ENCODE assay signal across 1 cellular context in the genomic region with DNA sequence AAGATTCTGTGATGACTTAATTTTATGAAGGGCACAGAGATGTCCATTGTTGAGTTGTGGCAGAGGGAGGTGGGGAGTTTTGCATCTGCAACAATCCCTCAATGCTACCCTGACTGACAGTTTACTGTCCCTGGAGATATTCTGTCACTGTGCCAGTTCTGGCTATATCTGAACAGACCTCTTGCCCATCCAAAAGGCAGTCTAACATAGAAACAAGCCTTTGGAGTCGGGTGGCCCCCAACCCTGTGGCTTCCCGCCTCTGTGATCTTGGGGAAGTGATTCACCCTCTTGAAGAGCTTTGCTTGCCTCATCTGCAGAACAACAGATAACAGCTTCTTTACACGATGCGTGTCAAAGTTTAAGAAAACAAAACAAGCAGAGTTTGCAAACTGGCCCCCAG.
TF ChIP-seq lines count a peak whose summit lies in the region.

No MANE protein-coding gene starts in this region.

TF ChIP-seq in HepG2, 621 proteins besides CTCF, POLR2A, EP300 and RAD21 (continued from another document and continues in another):
- TF ChIP-seq ZGPAT (CRISPR knock-in tag; IDR thresholded peaks at IDR 0.05): peak; percentile 51
- TF ChIP-seq PRMT3 (CRISPR knock-in tag; IDR thresholded peaks at IDR 0.05; ENCODE audit: borderline replicate concordance, low read depth): no peak
- no peak for TF ChIP-seq NFYB (CRISPR knock-in tag; IDR thresholded peaks at IDR 0.05)
- TF ChIP-seq MEF2D (CRISPR knock-in tag; IDR thresholded peaks at IDR 0.05): 0 out of 2 replicates have a peak, but pooled peaks have one; percentile 40
- TF ChIP-seq HNRNPUL1 (IDR thresholded peaks at IDR 0.05; ENCODE audit: low read depth, low read length): no peak
- no peak for TF ChIP-seq ZNF878 (CRISPR knock-in tag; IDR thresholded peaks at IDR 0.05)
- TF ChIP-seq GMEB1 (CRISPR knock-in tag; IDR thresholded peaks at IDR 0.05; ENCODE audit: borderline replicate concordance): no peak
- no peak for TF ChIP-seq RFX5 (IDR thresholded peaks at IDR 0.05; ENCODE audit: low read depth, low read length)
- TF ChIP-seq, protein P1, sequence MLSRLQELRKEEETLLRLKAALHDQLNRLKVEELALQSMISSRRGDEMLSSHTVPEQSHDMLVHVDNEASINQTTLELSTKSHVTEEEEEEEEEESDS (CRISPR knock-in tag; IDR thresholded peaks at IDR 0.05; ENCODE audit: borderline replicate concordance): no peak
- TF ChIP-seq ZNF207 (IDR thresholded peaks at IDR 0.05; ENCODE audit: borderline replicate concordance): no peak
- TF ChIP-seq, protein P2, sequence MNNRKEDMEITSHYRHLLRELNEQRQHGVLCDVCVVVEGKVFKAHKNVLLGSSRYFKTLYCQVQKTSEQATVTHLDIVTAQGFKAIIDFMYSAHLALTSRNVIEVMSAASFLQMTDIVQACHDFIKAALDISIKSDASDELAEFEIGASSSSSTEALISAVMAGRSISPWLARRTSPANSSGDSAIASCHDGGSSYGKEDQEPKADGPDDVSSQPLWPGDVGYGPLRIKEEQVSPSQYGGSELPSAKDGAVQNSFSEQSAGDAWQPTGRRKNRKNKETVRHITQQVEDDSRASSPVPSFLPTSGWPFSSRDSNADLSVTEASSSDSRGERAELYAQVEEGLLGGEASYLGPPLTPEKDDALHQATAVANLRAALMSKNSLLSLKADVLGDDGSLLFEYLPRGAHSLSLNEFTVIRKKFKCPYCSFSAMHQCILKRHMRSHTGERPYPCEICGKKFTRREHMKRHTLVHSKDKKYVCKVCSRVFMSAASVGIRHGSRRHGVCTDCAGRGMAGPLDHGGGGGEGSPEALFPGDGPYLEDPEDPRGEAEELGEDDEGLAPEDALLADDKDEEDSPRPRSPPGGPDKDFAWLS (CRISPR knock-in tag; IDR thresholded peaks at IDR 0.05; ENCODE audit: borderline replicate concordance): no peak
- TF ChIP-seq, protein P3, sequence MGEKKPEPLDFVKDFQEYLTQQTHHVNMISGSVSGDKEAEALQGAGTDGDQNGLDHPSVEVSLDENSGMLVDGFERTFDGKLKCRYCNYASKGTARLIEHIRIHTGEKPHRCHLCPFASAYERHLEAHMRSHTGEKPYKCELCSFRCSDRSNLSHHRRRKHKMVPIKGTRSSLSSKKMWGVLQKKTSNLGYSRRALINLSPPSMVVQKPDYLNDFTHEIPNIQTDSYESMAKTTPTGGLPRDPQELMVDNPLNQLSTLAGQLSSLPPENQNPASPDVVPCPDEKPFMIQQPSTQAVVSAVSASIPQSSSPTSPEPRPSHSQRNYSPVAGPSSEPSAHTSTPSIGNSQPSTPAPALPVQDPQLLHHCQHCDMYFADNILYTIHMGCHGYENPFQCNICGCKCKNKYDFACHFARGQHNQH (CRISPR knock-in tag; IDR thresholded peaks at IDR 0.05): 0 out of 2 replicates have a peak, but pooled peaks have one; percentile 16
- TF ChIP-seq GZF1 (CRISPR knock-in tag; IDR thresholded peaks at IDR 0.05): no peak
- no peak for TF ChIP-seq RNF2 (conservative IDR thresholded peaks at IDR 0.05; ENCODE audit: low read depth)
- no peak for TF ChIP-seq ZBTB43 (CRISPR knock-in tag; conservative IDR thresholded peaks at IDR 0.05)
- no peak for TF ChIP-seq IRX3 (CRISPR knock-in tag; IDR thresholded peaks at IDR 0.05; ENCODE audit: borderline replicate concordance, low read depth)
- no peak for TF ChIP-seq HHEX (CRISPR knock-in tag; IDR thresholded peaks at IDR 0.05)
- no peak for TF ChIP-seq ZNF790 (CRISPR knock-in tag; IDR thresholded peaks at IDR 0.05; ENCODE audit: borderline replicate concordance)
- no peak for TF ChIP-seq ZNF737 (CRISPR knock-in tag; IDR thresholded peaks at IDR 0.05; ENCODE audit: borderline replicate concordance)
- no peak for TF ChIP-seq CBFB (CRISPR knock-in tag; IDR thresholded peaks at IDR 0.05)
- no peak for TF ChIP-seq ZNF788 (CRISPR knock-in tag; IDR thresholded peaks at IDR 0.05; ENCODE audit: borderline replicate concordance)
- TF ChIP-seq KDM2A (CRISPR knock-in tag; IDR thresholded peaks at IDR 0.05; ENCODE audit: borderline replicate concordance, low read depth): peak; percentile 49; the same call in 1 of the 2 replicates
- peak; percentile 47; the same call in 1 of the 2 replicates for TF ChIP-seq RXRA (CRISPR knock-in tag; IDR thresholded peaks at IDR 0.05)
- no peak for TF ChIP-seq ZNF772 (CRISPR knock-in tag; IDR thresholded peaks at IDR 0.05)
- no peak for TF ChIP-seq HNF1A (IDR thresholded peaks at IDR 0.05; ENCODE audit: low read depth)
- TF ChIP-seq HNF1A (CRISPR knock-in tag; IDR thresholded peaks at IDR 0.05; ENCODE audit: borderline replicate concordance): no peak
- TF ChIP-seq ZNF557 (CRISPR knock-in tag; IDR thresholded peaks at IDR 0.05): no peak
- TF ChIP-seq, protein P4, sequence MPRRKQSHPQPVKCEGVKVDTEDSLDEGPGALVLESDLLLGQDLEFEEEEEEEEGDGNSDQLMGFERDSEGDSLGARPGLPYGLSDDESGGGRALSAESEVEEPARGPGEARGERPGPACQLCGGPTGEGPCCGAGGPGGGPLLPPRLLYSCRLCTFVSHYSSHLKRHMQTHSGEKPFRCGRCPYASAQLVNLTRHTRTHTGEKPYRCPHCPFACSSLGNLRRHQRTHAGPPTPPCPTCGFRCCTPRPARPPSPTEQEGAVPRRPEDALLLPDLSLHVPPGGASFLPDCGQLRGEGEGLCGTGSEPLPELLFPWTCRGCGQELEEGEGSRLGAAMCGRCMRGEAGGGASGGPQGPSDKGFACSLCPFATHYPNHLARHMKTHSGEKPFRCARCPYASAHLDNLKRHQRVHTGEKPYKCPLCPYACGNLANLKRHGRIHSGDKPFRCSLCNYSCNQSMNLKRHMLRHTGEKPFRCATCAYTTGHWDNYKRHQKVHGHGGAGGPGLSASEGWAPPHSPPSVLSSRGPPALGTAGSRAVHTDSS (CRISPR knock-in tag; conservative IDR thresholded peaks at IDR 0.05): no peak
- peak; percentile 25 for TF ChIP-seq TEAD3 (CRISPR knock-in tag; optimal IDR thresholded peaks at IDR 0.05; ENCODE audit: borderline replicate concordance)
- no peak for TF ChIP-seq XRCC5 (optimal IDR thresholded peaks at IDR 0.05; ENCODE audit: low read length)
- no peak for TF ChIP-seq YEATS2 (CRISPR knock-in tag; IDR thresholded peaks at IDR 0.05; ENCODE audit: borderline replicate concordance)
- TF ChIP-seq ZSCAN30 (CRISPR knock-in tag; IDR thresholded peaks at IDR 0.05): no peak
- no peak for TF ChIP-seq E2F5 (CRISPR knock-in tag; conservative IDR thresholded peaks at IDR 0.05)
- no peak for TF ChIP-seq TAF15 (IDR thresholded peaks at IDR 0.05; ENCODE audit: low read depth, low read length, poor library complexity, severe bottlenecking)
- TF ChIP-seq, protein P5, sequence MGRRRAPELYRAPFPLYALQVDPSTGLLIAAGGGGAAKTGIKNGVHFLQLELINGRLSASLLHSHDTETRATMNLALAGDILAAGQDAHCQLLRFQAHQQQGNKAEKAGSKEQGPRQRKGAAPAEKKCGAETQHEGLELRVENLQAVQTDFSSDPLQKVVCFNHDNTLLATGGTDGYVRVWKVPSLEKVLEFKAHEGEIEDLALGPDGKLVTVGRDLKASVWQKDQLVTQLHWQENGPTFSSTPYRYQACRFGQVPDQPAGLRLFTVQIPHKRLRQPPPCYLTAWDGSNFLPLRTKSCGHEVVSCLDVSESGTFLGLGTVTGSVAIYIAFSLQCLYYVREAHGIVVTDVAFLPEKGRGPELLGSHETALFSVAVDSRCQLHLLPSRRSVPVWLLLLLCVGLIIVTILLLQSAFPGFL (CRISPR knock-in tag; IDR thresholded peaks at IDR 0.05): no peak
- peak; percentile 34; the same call in 1 of the 2 replicates for TF ChIP-seq PATZ1 (CRISPR knock-in tag; IDR thresholded peaks at IDR 0.05)
- TF ChIP-seq ZNF205 (CRISPR knock-in tag; IDR thresholded peaks at IDR 0.05): no peak
- no peak for TF ChIP-seq MTF1 (CRISPR knock-in tag; IDR thresholded peaks at IDR 0.05)
- TF ChIP-seq, protein P6, sequence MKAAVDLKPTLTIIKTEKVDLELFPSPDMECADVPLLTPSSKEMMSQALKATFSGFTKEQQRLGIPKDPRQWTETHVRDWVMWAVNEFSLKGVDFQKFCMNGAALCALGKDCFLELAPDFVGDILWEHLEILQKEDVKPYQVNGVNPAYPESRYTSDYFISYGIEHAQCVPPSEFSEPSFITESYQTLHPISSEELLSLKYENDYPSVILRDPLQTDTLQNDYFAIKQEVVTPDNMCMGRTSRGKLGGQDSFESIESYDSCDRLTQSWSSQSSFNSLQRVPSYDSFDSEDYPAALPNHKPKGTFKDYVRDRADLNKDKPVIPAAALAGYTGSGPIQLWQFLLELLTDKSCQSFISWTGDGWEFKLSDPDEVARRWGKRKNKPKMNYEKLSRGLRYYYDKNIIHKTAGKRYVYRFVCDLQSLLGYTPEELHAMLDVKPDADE (CRISPR knock-in tag; IDR thresholded peaks at IDR 0.05): no peak
- no peak for TF ChIP-seq ZNF720 (CRISPR knock-in tag; IDR thresholded peaks at IDR 0.05)
- TF ChIP-seq ZNF777 (CRISPR knock-in tag; IDR thresholded peaks at IDR 0.05): no peak
- no peak for TF ChIP-seq ZNF577 (CRISPR knock-in tag; IDR thresholded peaks at IDR 0.05; ENCODE audit: borderline replicate concordance, low read depth)
- no peak for TF ChIP-seq ZNF589 (CRISPR knock-in tag; conservative IDR thresholded peaks at IDR 0.05)
